In genomic region chr3:88031543-88032148, GRCh38 we compare ENCODE assay signal across 8 cellular contexts.
DNase-seq lines count a peak whose midpoint lies in the region; ATAC-seq and TF ChIP-seq lines count a peak whose summit lies in the region.

No MANE protein-coding gene starts in this region.

- peak overlapping the region; percentile 98 for H2AFZ ChIP-seq in ACC112 (ENCODE audit: low read length, unreplicated experiment)

- H3K27ac ChIP-seq in ACC112 (ENCODE audit: low read depth, low read length), result peak overlapping the region; percentile 9
- H3K27ac ChIP-seq in WERI-Rb-1, result no peak overlapping the region

- no peaks in the 10 kb centered on the region for H3K9me3 ChIP-seq in WERI-Rb-1 (ENCODE audit: severe bottlenecking)

- H3K4me3 ChIP-seq in ACC112 (ENCODE audit: low read depth, low read length), result peak overlapping the region; percentile 79
- H3K4me3 ChIP-seq in GM12864 (ENCODE audit: low read depth, low read length), result peak overlapping the region; percentile 51
- H3K4me3 ChIP-seq in NB4 (ENCODE audit: low read depth, low read length), result peak overlapping the region; percentile 60
- H3K4me3 ChIP-seq in WERI-Rb-1 (ENCODE audit: low read depth, low read length), result no peak overlapping the region

- no peak for TF ChIP-seq CTCF in GM12864 (IDR thresholded peaks at IDR 0.05; ENCODE audit: low read depth, low read length, missing control alignments)
- no peak for TF ChIP-seq CTCF in NB4 (IDR thresholded peaks at IDR 0.05; ENCODE audit: low read depth, low read length)
- no peak for TF ChIP-seq CTCF in WERI-Rb-1 (IDR thresholded peaks at IDR 0.05; ENCODE audit: low read depth, low read length)

- no peak for TF ChIP-seq POLR2A in NB4 (IDR thresholded peaks at IDR 0.05; ENCODE audit: extremely low read depth, insufficient read length)

- H3K27me3 ChIP-seq in ACC112 (ENCODE audit: insufficient read depth, low read length) (no peaks in the 10 kb centered on the region), WERI-Rb-1 (ENCODE audit: insufficient read depth, low read depth, severe bottlenecking) (no peaks in the 10 kb centered on the region)

- peak; percentile 81 for ATAC-seq in HG02588 (IDR thresholded peaks at IDR 0.05; ENCODE audit: unreplicated experiment)
- peak; percentile 66 for ATAC-seq in stimulated activated naive CD8-positive, alpha-beta T cell treated with anti-CD3 and anti-CD28 coated beads, Interleukin-15, Interleukin-2, amounts not matched to agents 100 U/mL and 50 U/mL, for 24 hours

- H3K4me1 ChIP-seq in ACC112 (ENCODE audit: control insufficient read depth, insufficient read depth, low read length, unreplicated experiment), result peaks cover 8% of the 10 kb centered on the region

- DNase-seq in GM12864 (ENCODE audit: low read depth) (peak; percentile 8), NB4 (ENCODE audit: low read depth) (peak; percentile 62), amniotic epithelial cell (ENCODE audit: low read depth) (peak; percentile 35), iris pigment epithelial cell (ENCODE audit: low read depth) (peak; percentile 39), WERI-Rb-1 (no peak)
- no peak for DNase-seq in stimulated activated naive CD8-positive, alpha-beta T cell treated with anti-CD3 and anti-CD28 coated beads, Interleukin-15, Interleukin-2, amounts not matched to agents 100 U/mL and 50 U/mL, for 24 hours

- H3K79me2 ChIP-seq in ACC112 (ENCODE audit: control insufficient read depth, insufficient read depth, low read length, unreplicated experiment), result no peaks in the 10 kb centered on the region

- no peaks in the 10 kb centered on the region for H3K36me3 ChIP-seq in ACC112 (ENCODE audit: insufficient read depth, low read length)
- H3K36me3 ChIP-seq in WERI-Rb-1, result no peaks in the 10 kb centered on the region

Comparison
In these comparisons a context has a peak if more than half of its experiments do, and no peak if none do; other contexts are left out.
1. DNase-seq: peak in GM12864 (single experiment), NB4 (single experiment), amniotic epithelial cell (single experiment) and iris pigment epithelial cell (single experiment); none in stimulated activated naive CD8-positive, alpha-beta T cell treated with anti-CD3 and anti-CD28 coated beads, Interleukin-15, Interleukin-2, amounts not matched to agents 100 U/mL and 50 U/mL, for 24 hours (single experiment) and WERI-Rb-1 (single experiment).